In genomic region chr14:99672506-99673327, GRCh38 we compare ENCODE assay signal across 11 cellular contexts. TPM values are rescaled to one million over a fixed set of nuclear protein-coding genes. Genes with fewer than 3 reads are reported as not detected.
DNase-seq lines count a peak whose midpoint lies in the region; ATAC-seq and TF ChIP-seq lines count a peak whose summit lies in the region.
"Had no signal": no experiment of that assay in that cellular context is flagged by ENCODE, and none has a peak within 500 bp of the region (broad histone marks: within the 10 kb centered on the region; RNA-seq: fewer than 3 reads in every experiment).

No MANE protein-coding gene starts in this region.

- H3K27ac ChIP-seq in HEK293 (ENCODE audit: extremely low read depth, low read depth, low read length) (no peak overlapping the region), Peyer's patch (peak overlapping the region in 3 of 4 donors; percentile 36 to 49 (median 46)), layer of hippocampus (ENCODE audit: low read depth, low read length) (peak overlapping the region; percentile 62), right atrium auricular region (no peak overlapping the region), heart right ventricle (no peak overlapping the region)
- H3K27ac ChIP-seq: epithelial cell of prostate, lower lobe of right lung had no signal

- TF ChIP-seq POLR2A in Peyer's patch (IDR thresholded peaks at IDR 0.05), result no peak

- H3K36me3 ChIP-seq in HEK293 (ENCODE audit: control insufficient read depth in 2 of 2, insufficient read depth in 1 of 2, low read length in 2 of 2), result no peaks in the 10 kb centered on the region
- no peaks in the 10 kb centered on the region for H3K36me3 ChIP-seq in Peyer's patch
- no peaks in the 10 kb centered on the region for H3K36me3 ChIP-seq in right atrium auricular region
- peaks cover 0 to 20% (median 0%) of the 10 kb centered on the region in 9 donors for H3K36me3 ChIP-seq in heart right ventricle
- H3K36me3 ChIP-seq: lower lobe of right lung had no signal

- H3K9me3 ChIP-seq in HEK293 (ENCODE audit: control insufficient read depth, insufficient read depth, low read depth, low read length) (no peaks in the 10 kb centered on the region), Peyer's patch (peaks cover 0 to 4% (median 2%) of the 10 kb centered on the region in 4 donors), right atrium auricular region (peaks cover 1 to 3% of the 10 kb centered on the region in 2 donors), heart right ventricle (peaks cover 0 to 5% (median 2%) of the 10 kb centered on the region in 11 donors)

- H3K27me3 ChIP-seq in Peyer's patch (no peaks in the 10 kb centered on the region), layer of hippocampus (ENCODE audit: control insufficient read depth, insufficient read depth, low read length) (no peaks in the 10 kb centered on the region), right atrium auricular region (no peaks in the 10 kb centered on the region), heart right ventricle (peaks cover 0 to 11% (median 3%) of the 10 kb centered on the region in 7 donors)

- H3K4me1 ChIP-seq in HEK293 (ENCODE audit: control insufficient read depth, insufficient read depth, low read length) (no peaks in the 10 kb centered on the region), Peyer's patch (peaks cover 0 to 15% (median 0%) of the 10 kb centered on the region in 4 donors), right atrium auricular region (peaks cover 0 to 8% of the 10 kb centered on the region in 2 donors), heart right ventricle (peaks cover 0 to 9% (median 0%) of the 10 kb centered on the region in 9 donors)
- H3K4me1 ChIP-seq: lower lobe of right lung had no signal

- TF ChIP-seq CTCF in HEK293 (tag by site-specific recombination; IDR thresholded peaks at IDR 0.05) (no peak), Peyer's patch (IDR thresholded peaks at IDR 0.05) (no peak), right atrium auricular region (IDR thresholded peaks at IDR 0.05) (no peak), heart right ventricle (IDR thresholded peaks at IDR 0.05) (no peak)

- DNase-seq in CMK (ENCODE audit: low read depth) (peak; percentile 50), Peyer's patch (peak in 1 of 3 donors; percentile 61), right atrium auricular region (ENCODE audit: low spot score) (no peak), heart right ventricle (no peak), NCI-H187 treated with DMSO at 0.1 percent for 48 hours (lab: John Stamatoyannopoulos, UW) (no peak), activated T-cell treated with anti-CD3 and anti-CD28 coated beads for 4 hours (no peak)
- DNase-seq: activated CD8-positive, alpha-beta memory T cell treated with anti-CD3 and anti-CD28 coated beads, Interleukin-2, amount 50 U/mL, for 48 hours; lower lobe of right lung had no signal

- H3K4me3 ChIP-seq in HEK293 (ENCODE audit: low read depth, low read length) (no peak overlapping the region), Peyer's patch (peak overlapping the region in 1 of 4 donors; percentile 9), right atrium auricular region (no peak overlapping the region), heart right ventricle (no peak overlapping the region)
- H3K4me3 ChIP-seq: lower lobe of right lung had no signal

- WGBS in heart right ventricle, 2 donors, result 78 to 84% methylated on average over 11 of the region's 11 CpGs

- intact Hi-C loops in heart right ventricle (cut with DNase I), result no loop called here

- POLR2A ChIA-PET in HEK293 (lab: Yijun Ruan, JAX), result no interaction called here

- no peak for ATAC-seq in heart right ventricle
- ATAC-seq: lower lobe of right lung had no signal

- CTCF ChIA-PET in HEK293 (lab: Yijun Ruan, JAX), result no interaction called here

TF ChIP-seq in HEK293, 187 proteins besides CTCF, POLR2A, EP300 and RAD21:
- TF ChIP-seq ZNF2 (tag by site-specific recombination; IDR thresholded peaks at IDR 0.05) (no peak), HOXC10 (CRISPR knock-in tag; IDR thresholded peaks at IDR 0.05) (no peak), SP2 (tag by site-specific recombination; IDR thresholded peaks at IDR 0.05) (0 out of 2 replicates have a peak, but pooled peaks have one; percentile 15)

RNA-seq across cellular contexts. Expression of gene CYP46A1, which starts 11.4 kb away (rescaled TPM):
- total RNA-seq in Peyer's patch (1 to 10 TPM in 1 of 4 donors, under 1 TPM in 1, not detected in 2; 0.13 to 2.5 TPM), right atrium auricular region (1 to 10 TPM; 1.4 to 6.9 TPM), heart right ventricle (1 to 10 TPM; 2.0 to 6.1 (median 3.9) TPM)
- polyA plus RNA-seq in heart right ventricle, result 1 to 10 TPM; 1.5 to 2.3 TPM

RNA-seq across cellular contexts. Expression of gene HHIPL1, which starts 27.8 kb away (rescaled TPM):
- total RNA-seq in Peyer's patch (1 to 10 TPM in 2 of 4 donors, under 1 TPM in 2; 0.88 to 2.5 (median 1.0) TPM), right atrium auricular region (1 to 10 TPM; 1.8 to 2.4 TPM), heart right ventricle (1 to 10 TPM in 6 of 10 donors, under 1 TPM in 4; 0.81 to 2.2 (median 1.4) TPM)
- polyA plus RNA-seq in heart right ventricle, result under 1 TPM; 0.55 to 0.59 TPM

Comparison
In these comparisons a context has a peak if more than half of its experiments do, and no peak if none do; other contexts are left out.
1. H3K27ac ChIP-seq: peak in Peyer's patch (3 of 4) and layer of hippocampus (single experiment); none in HEK293 (single experiment), right atrium auricular region (0 of 2) and heart right ventricle (0 of 10).